21 cellular contexts compared by ENCODE assay signal in genomic region chr6:150084426-150084825, GRCh38. TPM values are rescaled to one million over a fixed set of nuclear protein-coding genes. Genes with fewer than 3 reads are reported as not detected.
"Had no signal": no experiment of that assay in that cellular context is flagged by ENCODE, and none has a peak within 500 bp of the region (broad histone marks: within the 10 kb centered on the region; RNA-seq: fewer than 3 reads in every experiment).

No MANE protein-coding gene starts in this region.

- ATAC-seq: SK-N-SH treated with all-trans-retinoic acid at 6 μM for 48 hours had no signal

- H3K27ac ChIP-seq: KMS-11 had no signal

- H3K9ac ChIP-seq: KMS-11 had no signal

- H3K4me2 ChIP-seq: KMS-11 had no signal

- FAIRE-seq: RCC 7860 had no signal

- DNase-seq: IMR-90, Kasumi-1, MM.1S, NCI-H1092 treated with DMSO at 0.1 percent for 48 hours, NCI-H1436, NCI-H187, NCI-H2029, NCI-H2081 treated with DMSO at 0.1 percent for 48 hours, NCI-H2171 treated with DMSO at 0.1 percent for 48 hours, NCI-H345, NCI-H446 treated with DMSO at 0.1 percent for 48 hours, NCI-H510A treated with DMSO at 0.1 percent for 48 hours, NCI-H526, NCI-H774, Right ventricle myocardium superior, RPMI8226 had no signal

RNA-seq across cellular contexts. Expression of gene PPP1R14C, which starts 58.4 kb away (rescaled TPM):
- total RNA-seq: IMR-90, M059J had no signal
- polyA plus RNA-seq: IMR-90 had no signal

RNA-seq across cellular contexts. Expression of gene RAET1L, which starts 59.1 kb away (rescaled TPM):
- total RNA-seq: IMR-90, Right ventricle myocardium superior, SK-MEL-5 had no signal
- polyA plus RNA-seq: IMR-90 had no signal
